1 cellular context compared by ENCODE assay signal in the genomic region with DNA sequence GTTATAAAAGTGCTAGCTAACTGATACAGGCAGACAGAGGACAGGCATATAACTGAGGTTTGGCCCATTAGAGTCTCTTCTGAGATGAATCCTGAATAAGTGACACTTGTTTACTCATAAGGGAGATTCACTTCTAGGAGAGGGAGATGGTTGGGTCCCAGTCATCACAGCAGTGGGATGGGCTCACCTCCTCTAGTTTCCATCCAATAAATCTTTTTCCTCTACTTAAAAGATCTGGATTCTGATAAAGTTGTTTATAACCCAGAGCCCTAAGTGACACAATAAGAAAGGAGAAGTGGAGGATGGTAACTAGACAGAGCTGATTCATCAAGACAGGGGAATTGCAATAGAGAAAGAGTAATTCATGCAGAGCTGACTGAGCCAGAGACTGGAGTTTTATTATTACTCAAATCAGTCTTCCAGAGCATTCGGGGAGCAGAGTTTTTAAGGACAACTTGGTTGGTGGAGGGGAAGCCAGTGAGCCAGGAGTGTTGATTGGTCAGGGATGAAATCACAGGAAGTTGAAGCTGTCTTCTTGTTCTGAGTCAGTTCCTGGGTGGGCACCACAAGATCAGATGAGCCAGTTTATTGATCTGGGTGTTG.
TF ChIP-seq lines count a peak whose summit lies in the region.

No MANE protein-coding gene starts in this region.

TF ChIP-seq in GM12878, 131 proteins besides CTCF, POLR2A, EP300 and RAD21:
- TF ChIP-seq ETV6 (conservative IDR thresholded peaks at IDR 0.05 in 1 of 2, IDR thresholded peaks at IDR 0.05 in 1 of 2; ENCODE audit: borderline replicate concordance in 1 of 2, low read depth in 1 of 2) (peak in 1 of 2 experiments; percentile 20; a peak in 1 of 4 replicates), JUNB (IDR thresholded peaks at IDR 0.05) (peak; percentile 52), EED (IDR thresholded peaks at IDR 0.05; ENCODE audit: low read depth) (peak; percentile 42)
TF ChIP-seq in GM12878: peak in this region for 3; not testable (repeated sequence) for 128.
